ENCODE assay signal across 10 cellular contexts in genomic region chr4:145195167-145195952, GRCh38. TPM values are rescaled to one million over a fixed set of nuclear protein-coding genes. Genes with fewer than 3 reads are reported as not detected.
A peak's percentile ranks its signal among the peaks of the same experiment; 100 is the strongest.
DNase-seq lines count a peak whose midpoint lies in the region; ATAC-seq, FAIRE-seq and TF ChIP-seq lines count a peak whose summit lies in the region.
"Had no signal": no experiment of that assay in that cellular context is flagged by ENCODE, and none has a peak within 500 bp of the region (broad histone marks: within the 10 kb centered on the region; RNA-seq: fewer than 3 reads in every experiment).

No MANE protein-coding gene starts in this region.

- POLR2A ChIA-PET in activated CD4-positive, alpha-beta memory T cell treated with anti-CD3 and anti-CD28 coated beads for 36 hours (lab: Charles Lee), result no interaction called here

- no peaks in the 10 kb centered on the region for H3K36me3 Mint-ChIP-seq in activated CD4-positive, alpha-beta memory T cell treated with anti-CD3 and anti-CD28 coated beads for 36 hours

- H3K27me3 Mint-ChIP-seq in activated CD4-positive, alpha-beta memory T cell treated with anti-CD3 and anti-CD28 coated beads for 36 hours, result peaks cover 3% of the 10 kb centered on the region

- DNase-seq in GM12891 (ENCODE audit: insufficient read length, low spot score) (no peak), SW480 (ENCODE audit: low spot score) (peak; percentile 62), NCI-H1436 (lab: John Stamatoyannopoulos, UW) (no peak), AG08395 (ENCODE audit: low spot score) (no peak), D721Med (ENCODE audit: insufficient read length, low spot score) (no peak)
- DNase-seq in activated CD4-positive, alpha-beta memory T cell treated with anti-CD3 and anti-CD28 coated beads for 36 hours, result no peak
- DNase-seq: stimulated activated CD4-positive, alpha-beta T cell treated with anti-CD3 and anti-CD28 coated beads, Interleukin-2, amount 100 ng/mL, for 48 hours had no signal

- FAIRE-seq in GM12891 (lab: Jason Lieb, UNC) (peak; percentile 89), D721Med (lab: Jason Lieb, UNC) (no peak)
- FAIRE-seq: endometrium had no signal

- ATAC-seq in GM21515 (IDR thresholded peaks at IDR 0.05; ENCODE audit: unreplicated experiment) (peak; percentile 95), HG03280 (IDR thresholded peaks at IDR 0.05; ENCODE audit: unreplicated experiment) (peak; percentile 77)

- no peak for TF ChIP-seq POLR2A in GM12891 (IDR thresholded peaks at IDR 0.05; ENCODE audit: low read depth, low read length)

- H3K4me1 Mint-ChIP-seq in activated CD4-positive, alpha-beta memory T cell treated with anti-CD3 and anti-CD28 coated beads for 36 hours (ENCODE audit: low read depth), result no peaks in the 10 kb centered on the region

- no peaks in the 10 kb centered on the region for H3K9me3 Mint-ChIP-seq in activated CD4-positive, alpha-beta memory T cell treated with anti-CD3 and anti-CD28 coated beads for 36 hours

- CTCF ChIA-PET in activated CD4-positive, alpha-beta memory T cell treated with anti-CD3 and anti-CD28 coated beads for 36 hours (lab: Charles Lee), result interaction anchor here (0.6 kb wide), 1 partner anchor 89 kb away, joined by 3 read pairs; no protein-coding TSS in a partner anchor

- H3K27ac Mint-ChIP-seq in activated CD4-positive, alpha-beta memory T cell treated with anti-CD3 and anti-CD28 coated beads for 36 hours, result no peak overlapping the region

- H3K4me3 Mint-ChIP-seq in activated CD4-positive, alpha-beta memory T cell treated with anti-CD3 and anti-CD28 coated beads for 36 hours, result no peak overlapping the region

- no peak for TF ChIP-seq CTCF in D721Med (IDR thresholded peaks at IDR 0.05; ENCODE audit: insufficient read depth, missing control alignments)

- intact Hi-C loops in activated CD4-positive, alpha-beta memory T cell treated with anti-CD3 and anti-CD28 coated beads for 36 hours (cut with micrococcal nuclease), result no loop called here

TF ChIP-seq in GM12891, 5 proteins besides CTCF, POLR2A, EP300 and RAD21:
- TF ChIP-seq POLR2AphosphoS5 (IDR thresholded peaks at IDR 0.05; ENCODE audit: low read depth, low read length) (no peak), TAF1 (IDR thresholded peaks at IDR 0.05; ENCODE audit: low read depth, low read length) (no peak), SPI1 (IDR thresholded peaks at IDR 0.05; ENCODE audit: low read depth, low read length) (peak; percentile 98)

RNA-seq across cellular contexts. Expression of gene OTUD4, which starts 15.0 kb away (rescaled TPM):
- polyA plus RNA-seq in GM12891 (2012; ENCODE audit: low read depth, missing spikeins), result 6.3 TPM
- 10 to 100 TPM; 41.5 to 43.3 TPM for total RNA-seq in activated CD4-positive, alpha-beta memory T cell treated with anti-CD3 and anti-CD28 coated beads for 36 hours
